ENCODE assay signal across 12 cellular contexts in genomic region chr17:41773731-41774193, GRCh38. TPM values are rescaled to one million over a fixed set of nuclear protein-coding genes. Genes with fewer than 3 reads are reported as not detected.
DNase-seq lines count a peak whose midpoint lies in the region; ATAC-seq, FAIRE-seq and TF ChIP-seq lines count a peak whose summit lies in the region.
"Had no signal": no experiment of that assay in that cellular context is flagged by ENCODE, and none has a peak within 500 bp of the region (broad histone marks: within the 10 kb centered on the region; RNA-seq: fewer than 3 reads in every experiment).

No MANE protein-coding gene starts in this region.

- H4K20me1 ChIP-seq in K562 (replicated peaks; ENCODE audit: control insufficient read depth, insufficient read depth, low read length) (peaks cover 10% of the 10 kb centered on the region), keratinocyte (ENCODE audit: control insufficient read depth, extremely low read depth, insufficient read depth, low read length) (peaks cover 28% of the 10 kb centered on the region)

- no peak overlapping the region for H3K27ac ChIP-seq in K562 (ENCODE audit: extremely low read depth, low read depth, low read length)
- peak overlapping the region; percentile 98 for H3K27ac ChIP-seq in keratinocyte (ENCODE audit: control insufficient read depth, insufficient read depth, low read length)
- H3K27ac ChIP-seq in psoas muscle, result peak overlapping the region; percentile 12

- dilution Hi-C loops in keratinocyte (cut with MboI; ENCODE audit: extremely low pct_ligation_motif_present, low sequenced_read_pairs), result no loop called here

- H3K9me1 ChIP-seq in K562 (ENCODE audit: control insufficient read depth, insufficient read depth, low read length) (peaks cover 3% of the 10 kb centered on the region), keratinocyte (ENCODE audit: control insufficient read depth, extremely low read depth, insufficient read depth, low read length) (peaks cover 3% of the 10 kb centered on the region)

- H3K27me3 ChIP-seq in K562 (ENCODE audit: control insufficient read depth in 2 of 2, insufficient read depth in 2 of 2, low read length in 2 of 2) (no peaks in the 10 kb centered on the region), keratinocyte (ENCODE audit: control insufficient read depth, extremely low read depth, insufficient read depth, low read length) (no peaks in the 10 kb centered on the region), psoas muscle (ENCODE audit: insufficient read depth in 3 of 3, low read length in 2 of 3) (no peaks in the 10 kb centered on the region)

- TF ChIP-seq RAD21 in K562 (CRISPR knock-in tag; conservative IDR thresholded peaks at IDR 0.05 in 1 of 2, IDR thresholded peaks at IDR 0.05 in 1 of 2), result no peak

- 85% methylated on average over 6 of the region's 8 CpGs for WGBS in K562 (ENCODE audit: insufficient coverage, low coverage, missing lambda C conversion rate)
- WGBS in psoas muscle, 3 donors, result 47 to 60% (median 52%) methylated on average over 8 of the region's 8 CpGs

- H2AFZ ChIP-seq in K562 (ENCODE audit: low read depth, low read length) (no peak overlapping the region), keratinocyte (ENCODE audit: control insufficient read depth, low read length) (no peak overlapping the region)

- no peak for TF ChIP-seq POLR2A in K562 (conservative IDR thresholded peaks at IDR 0.05)

- H3K36me3 ChIP-seq in K562 (ENCODE audit: control insufficient read depth, insufficient read depth, low read length) (peaks cover 75% of the 10 kb centered on the region), keratinocyte (ENCODE audit: control insufficient read depth in 2 of 2, extremely low read depth in 1 of 2, insufficient read depth in 2 of 2, low read length in 2 of 2) (peaks cover 41 to 47% of the 10 kb centered on the region in 2 experiments), psoas muscle (ENCODE audit: insufficient read depth in 1 of 2, low read depth in 1 of 2) (peaks cover 0 to 33% of the 10 kb centered on the region in 2 donors)

- ATAC-seq in K562, result peak; percentile 39; the same call in 1 of the 3 replicates
- ATAC-seq in psoas muscle, result no peak
- ATAC-seq in GM21528 (IDR thresholded peaks at IDR 0.05; ENCODE audit: low FRiP score, unreplicated experiment), result no peak
- ATAC-seq: CD8-positive, alpha-beta T cell had no signal

- POLR2A ChIA-PET in K562 (lab: Yijun Ruan, JAX), result interaction anchor here (0.5 to 1.1 kb wide), 6 partner anchors 11 to 85 kb away, joined by 3 to 6 read pairs (median 4); partner anchors contain the start of gene JUP

- TF ChIP-seq EP300 in K562 (IDR thresholded peaks at IDR 0.05; ENCODE audit: low read length), result no peak

- no TSS peak for BruUV-seq in K562 (replicated peaks; lab: Mats Ljungman, UMichigan)

- FAIRE-seq in K562 (lab: Jason Lieb, UNC) (no peak), keratinocyte (lab: Jason Lieb, UNC) (no peak)
- FAIRE-seq: GM12892 had no signal

- H3K4me2 ChIP-seq in K562 (ENCODE audit: insufficient read depth, low read length) (no peak overlapping the region), keratinocyte (ENCODE audit: control insufficient read depth, extremely low read depth, insufficient read depth, low read depth, low read length) (peak overlapping the region; percentile 63)

- DNase-seq in DMS53 treated with DMSO at 0.1 percent for 48 hours (lab: John Stamatoyannopoulos, UW; ENCODE audit: unreplicated experiment) (peak; percentile 8), K562 (ENCODE audit: extremely low read depth in 1 of 4, low spot score in 3 of 4) (peak in 1 of 4 experiments; percentile 24), keratinocyte (ENCODE audit: low read depth, low spot score) (no peak), psoas muscle (no peak), HPDE6-E6E7 (ENCODE audit: extremely low spot score) (no peak), NCI-H2196 (lab: John Stamatoyannopoulos, UW; ENCODE audit: unreplicated experiment) (no peak), SW 1271 (lab: John Stamatoyannopoulos, UW) (no peak)
- DNase-seq: CD8-positive, alpha-beta T cell; stimulated activated CD4-positive, alpha-beta T cell treated with anti-CD3 and anti-CD28 coated beads, Interleukin-15, amount 100 ng/mL, for 24 hours; stimulated activated naive CD4-positive, alpha-beta T cell treated with Interleukin-2 at 50 U/mL for 16 hours had no signal

- in situ Hi-C loops in K562 (cut with MboI), result no loop called here

- CTCF ChIA-PET in K562 (lab: Yijun Ruan, JAX; ENCODE audit: low intra/inter-chr PET ratio), result no interaction called here

- no peaks in the 10 kb centered on the region for H3K9me3 ChIP-seq in K562 (replicated peaks; ENCODE audit: control insufficient read depth, insufficient read depth, low read depth, low read length)
- no peaks in the 10 kb centered on the region for H3K9me3 ChIP-seq in keratinocyte (ENCODE audit: control insufficient read depth, low read depth, low read length)
- no peaks in the 10 kb centered on the region for H3K9me3 ChIP-seq in psoas muscle

- H3K79me2 ChIP-seq in K562 (ENCODE audit: control insufficient read depth, insufficient read depth, low read length), result peaks cover 46% of the 10 kb centered on the region
- H3K79me2 ChIP-seq in keratinocyte (ENCODE audit: control insufficient read depth, insufficient read depth, low read length), result peaks cover 78% of the 10 kb centered on the region

- peaks cover 0 to 28% of the 10 kb centered on the region in 2 experiments; a peak in 2 of 5 replicates for H3K4me1 ChIP-seq in K562 (replicated peaks in 1 of 2; ENCODE audit: control insufficient read depth in 2 of 2, insufficient read depth in 2 of 2, low read length in 2 of 2)
- peaks cover 64% of the 10 kb centered on the region for H3K4me1 ChIP-seq in keratinocyte (ENCODE audit: control insufficient read depth, extremely low read depth, insufficient read depth, low read length)
- H3K4me1 ChIP-seq in psoas muscle, result peaks cover 40% of the 10 kb centered on the region

- intact Hi-C loops in K562 (cut with micrococcal nuclease), result no loop called here
- intact Hi-C loops in psoas muscle (cut with DNase I), result no loop called here

- H3K4me3 ChIP-seq in K562 (no peak overlapping the region), keratinocyte (ENCODE audit: control insufficient read depth in 2 of 3, extremely low read depth in 1 of 3, insufficient read depth in 2 of 3, low read depth in 1 of 3, low read length in 3 of 3) (peak overlapping the region in 2 of 3 experiments; percentile 17 to 24), psoas muscle (no peak overlapping the region)

- no peak overlapping the region; a peak in 1 of 4 replicates for H3K9ac ChIP-seq in K562 (ENCODE audit: insufficient read depth in 1 of 2, low read depth in 2 of 2, low read length in 2 of 2)
- H3K9ac ChIP-seq in keratinocyte (ENCODE audit: control insufficient read depth, extremely low read depth, insufficient read depth, low read length), result peak overlapping the region; percentile 81

- TF ChIP-seq CTCF in K562 (IDR thresholded peaks at IDR 0.05 in 2 of 3, conservative IDR thresholded peaks at IDR 0.05 in 1 of 3; ENCODE audit: insufficient read depth in 2 of 3, low read depth in 1 of 3, low read length in 3 of 3), result no peak
- no peak for TF ChIP-seq CTCF in keratinocyte (optimal IDR thresholded peaks at IDR 0.05 in 1 of 3, IDR thresholded peaks at IDR 0.05 in 1 of 3, conservative IDR thresholded peaks at IDR 0.05 in 1 of 3; ENCODE audit: extremely low read depth in 1 of 3, insufficient read depth in 2 of 3, low read length in 3 of 3)
- no peak for TF ChIP-seq CTCF in psoas muscle (IDR thresholded peaks at IDR 0.05)

RNA-seq across cellular contexts. Expression of gene JUP, which starts 12.7 kb away (rescaled TPM):
- 41.8 and 117 TPM in 2 replicates for total RNA-seq in K562 (2011; cell fraction: chromatin; rRNA removed; ENCODE audit: low replicate concordance)
- total RNA-seq in K562 (2011; cell fraction: nucleolus; rRNA removed), result 67.9 and 82.9 TPM in 2 replicates
- 49.6 and 59.9 TPM in 2 replicates for total RNA-seq in K562 (2011; cell fraction: nucleoplasm; rRNA removed)
- 99.9 and 129 TPM in 2 replicates for total RNA-seq in K562 (2014; rRNA removed)
- 14.3 and 17.9 TPM in 2 replicates for total RNA-seq in K562 (2014; rRNA removed; fragmentation: Illumina TruSeq; extraction: Trizol)
- total RNA-seq in K562 (2015; rRNA removed; fragmentation: Illumina TruSeq; extraction: Trizol), result 31.2 and 38.5 TPM in 2 replicates
- 166 and 177 TPM in 2 replicates for total RNA-seq in K562 (2021)
- polyA plus RNA-seq in K562 (2011; rRNA removed), result 9.0 and 26.7 TPM in 2 replicates
- polyA plus RNA-seq in K562 (2011; cell fraction: cytosol; rRNA removed), result 23.4 and 65.3 TPM in 2 replicates
- 24.8 and 58.9 TPM in 2 replicates for polyA plus RNA-seq in K562 (2011; cell fraction: nucleus; rRNA removed)
- polyA plus RNA-seq in K562 (2012), result 132 and 195 TPM in 2 replicates
- polyA plus RNA-seq in K562 (2014; fragmentation: Illumina TruSeq; extraction: Trizol), result 84.1 and 134 TPM in 2 replicates
- 1 to 10 TPM; 6.4 to 8.2 TPM for polyA plus RNA-seq in K562 (2014; fragmentation: Nextera tagmentation; extraction: Ambion mirVana)
- polyA plus RNA-seq in K562 (2014; rRNA removed), result 53.6 and 70.3 TPM in 2 replicates
- 9.3 and 17.2 TPM in 2 replicates for polyA minus RNA-seq in K562 (2011; rRNA and poly(A)+ RNA removed)
- polyA minus RNA-seq in K562 (2011; cell fraction: cytosol; rRNA and poly(A)+ RNA removed), result 88.8 and 101 TPM in 2 replicates
- 20.8 and 31.1 TPM in 2 replicates for polyA minus RNA-seq in K562 (2011; cell fraction: nucleus; rRNA and poly(A)+ RNA removed)
- 152 to 261 TPM (median 192 TPM) in 3 replicates for polyA plus RNA-seq in keratinocyte
- polyA plus RNA-seq in keratinocyte (2011; ENCODE audit: low read depth), result 318 TPM
- polyA plus RNA-seq in keratinocyte (2011; cell fraction: cytosol; rRNA removed), result 272 and 540 TPM in 2 replicates
- 428 and 649 TPM in 2 replicates for polyA plus RNA-seq in keratinocyte (2011; cell fraction: nucleus; rRNA removed)
- 597 and 1,055 TPM in 2 replicates for polyA plus RNA-seq in keratinocyte (2012; ENCODE audit: low replicate concordance)
- polyA minus RNA-seq in keratinocyte, result 297 to 1,322 TPM (median 395 TPM) in 3 replicates
- polyA minus RNA-seq in keratinocyte (2011; cell fraction: cytosol; rRNA and poly(A)+ RNA removed), result 688 TPM
- polyA minus RNA-seq in keratinocyte (2011; cell fraction: nucleus; rRNA and poly(A)+ RNA removed), result 540 and 556 TPM in 2 replicates
- 10 to 100 TPM; 19.4 to 55.0 (median 43.5) TPM for total RNA-seq in psoas muscle
- 10 to 100 TPM in 2 of 3 donors, 1 to 10 TPM in 1; 9.4 to 30.3 (median 25.8) TPM for polyA plus RNA-seq in psoas muscle

RNA-seq across cellular contexts. Expression of gene P3H4, which starts 38.0 kb away (rescaled TPM):
- 2.3 and 6.4 TPM in 2 replicates for total RNA-seq in K562 (2011; cell fraction: chromatin; rRNA removed; ENCODE audit: low replicate concordance)
- total RNA-seq in K562 (2011; cell fraction: nucleolus; rRNA removed), result 5.1 and 7.0 TPM in 2 replicates
- 4.8 and 6.9 TPM in 2 replicates for total RNA-seq in K562 (2011; cell fraction: nucleoplasm; rRNA removed)
- total RNA-seq in K562 (2014; rRNA removed) (2.4 and 3.0 TPM in 2 replicates), K562 (2014; rRNA removed; fragmentation: Illumina TruSeq; extraction: Trizol) (0.26 and 0.69 TPM in 2 replicates), K562 (2015; rRNA removed; fragmentation: Illumina TruSeq; extraction: Trizol) (1.5 and 1.9 TPM in 2 replicates), K562 (2021) (1.9 and 2.4 TPM in 2 replicates), psoas muscle (1 to 10 TPM; 1.7 to 3.4 (median 2.5) TPM)
- polyA plus RNA-seq in K562 (2011; rRNA removed) (1.0 and 1.2 TPM in 2 replicates), K562 (2014; fragmentation: Illumina TruSeq; extraction: Trizol) (0.95 and 1.00 TPM in 2 replicates), K562 (2014; fragmentation: Nextera tagmentation; extraction: Ambion mirVana) (under 1 TPM; 0.10 to 0.39 TPM), K562 (2014; rRNA removed) (3.3 and 3.7 TPM in 2 replicates), keratinocyte (4.2 to 8.4 TPM (median 5.9 TPM) in 3 replicates), psoas muscle (1 to 10 TPM in 2 of 3 donors, under 1 TPM in 1; 0.58 to 1.5 (median 1.4) TPM)
- 1.4 and 2.5 TPM in 2 replicates for polyA plus RNA-seq in K562 (2011; cell fraction: cytosol; rRNA removed)
- 0.88 and 1.4 TPM in 2 replicates for polyA plus RNA-seq in K562 (2011; cell fraction: nucleus; rRNA removed)
- 2.6 and 3.4 TPM in 2 replicates for polyA plus RNA-seq in K562 (2012)
- 0.57 and 1.1 TPM in 2 replicates for polyA minus RNA-seq in K562 (2011; rRNA and poly(A)+ RNA removed)
- 1.8 and 2.3 TPM in 2 replicates for polyA minus RNA-seq in K562 (2011; cell fraction: cytosol; rRNA and poly(A)+ RNA removed)
- 1.6 and 2.0 TPM in 2 replicates for polyA minus RNA-seq in K562 (2011; cell fraction: nucleus; rRNA and poly(A)+ RNA removed)
- polyA plus RNA-seq in keratinocyte (2011; ENCODE audit: low read depth), result 6.9 TPM
- polyA plus RNA-seq in keratinocyte (2011; cell fraction: cytosol; rRNA removed), result 2.3 and 4.9 TPM in 2 replicates
- polyA plus RNA-seq in keratinocyte (2011; cell fraction: nucleus; rRNA removed), result 9.6 and 11.8 TPM in 2 replicates
- polyA plus RNA-seq in keratinocyte (2012; ENCODE audit: low replicate concordance), result 5.0 and 6.3 TPM in 2 replicates
- polyA minus RNA-seq in keratinocyte, result 2.3 to 8.0 TPM (median 4.4 TPM) in 3 replicates
- polyA minus RNA-seq in keratinocyte (2011; cell fraction: cytosol; rRNA and poly(A)+ RNA removed), result 18.4 TPM
- 9.0 and 12.2 TPM in 2 replicates for polyA minus RNA-seq in keratinocyte (2011; cell fraction: nucleus; rRNA and poly(A)+ RNA removed)

RNA-seq across cellular contexts. Expression of gene FKBP10, which starts 39.0 kb away (rescaled TPM):
- 17.5 and 38.2 TPM in 2 replicates for total RNA-seq in K562 (2011; cell fraction: chromatin; rRNA removed; ENCODE audit: low replicate concordance)
- 21.8 and 23.9 TPM in 2 replicates for total RNA-seq in K562 (2011; cell fraction: nucleolus; rRNA removed)
- 14.6 and 17.6 TPM in 2 replicates for total RNA-seq in K562 (2011; cell fraction: nucleoplasm; rRNA removed)
- total RNA-seq in K562 (2014; rRNA removed) (1.3 and 1.6 TPM in 2 replicates), K562 (2014; rRNA removed; fragmentation: Illumina TruSeq; extraction: Trizol) (0.57 and 0.76 TPM in 2 replicates), K562 (2015; rRNA removed; fragmentation: Illumina TruSeq; extraction: Trizol) (0.72 and 0.94 TPM in 2 replicates), K562 (2021) (2.6 and 3.0 TPM in 2 replicates), psoas muscle (1 to 10 TPM; 5.4 to 9.5 (median 6.8) TPM)
- polyA plus RNA-seq in K562 (2011; rRNA removed) (1.5 and 7.1 TPM in 2 replicates), K562 (2014; fragmentation: Illumina TruSeq; extraction: Trizol) (2.0 and 2.7 TPM in 2 replicates), K562 (2014; fragmentation: Nextera tagmentation; extraction: Ambion mirVana) (under 1 TPM in 1 of 2 experiments, not detected in 1; 0.03 TPM), K562 (2014; rRNA removed) (2.5 and 6.5 TPM in 2 replicates), keratinocyte (0.37 to 0.73 TPM (median 0.38 TPM) in 3 replicates), psoas muscle (1 to 10 TPM; 3.9 to 5.8 (median 4.7) TPM)
- polyA plus RNA-seq in K562 (2011; cell fraction: cytosol; rRNA removed), result 4.0 and 4.6 TPM in 2 replicates
- 28.3 and 44.3 TPM in 2 replicates for polyA plus RNA-seq in K562 (2011; cell fraction: nucleus; rRNA removed)
- 2.7 and 3.1 TPM in 2 replicates for polyA plus RNA-seq in K562 (2012)
- polyA minus RNA-seq in K562 (2011; rRNA and poly(A)+ RNA removed), result 0.63 and 1.1 TPM in 2 replicates
- polyA minus RNA-seq in K562 (2011; cell fraction: cytosol; rRNA and poly(A)+ RNA removed), result 1.6 and 4.7 TPM in 2 replicates
- 2.6 and 5.1 TPM in 2 replicates for polyA minus RNA-seq in K562 (2011; cell fraction: nucleus; rRNA and poly(A)+ RNA removed)
- 1.3 TPM for polyA plus RNA-seq in keratinocyte (2011; ENCODE audit: low read depth)
- 0.29 and 0.32 TPM in 2 replicates for polyA plus RNA-seq in keratinocyte (2011; cell fraction: cytosol; rRNA removed)
- polyA plus RNA-seq in keratinocyte (2011; cell fraction: nucleus; rRNA removed), result 1.6 and 2.1 TPM in 2 replicates
- 0.14 and 0.62 TPM in 2 replicates for polyA plus RNA-seq in keratinocyte (2012; ENCODE audit: low replicate concordance)
- polyA minus RNA-seq in keratinocyte, result 0.13 to 4.1 TPM (median 2.9 TPM) in 3 replicates
- polyA minus RNA-seq in keratinocyte (2011; cell fraction: cytosol; rRNA and poly(A)+ RNA removed), result 0.96 TPM
- polyA minus RNA-seq in keratinocyte (2011; cell fraction: nucleus; rRNA and poly(A)+ RNA removed), result 1.2 and 1.8 TPM in 2 replicates

RNA-seq across cellular contexts. Expression of gene HAP1, which starts 39.3 kb away (rescaled TPM):
- total RNA-seq in K562 (2011; cell fraction: chromatin; rRNA removed; ENCODE audit: low replicate concordance), result 0.09 TPM in 1 of 2 replicates, not detected in the other
- total RNA-seq in K562 (2011; cell fraction: nucleolus; rRNA removed), result not detected in 2 replicates
- not detected in 2 replicates for total RNA-seq in K562 (2011; cell fraction: nucleoplasm; rRNA removed)
- under 0.01 TPM in 1 of 2 replicates, not detected in the other for total RNA-seq in K562 (2014; rRNA removed)
- not detected in 2 replicates for total RNA-seq in K562 (2014; rRNA removed; fragmentation: Illumina TruSeq; extraction: Trizol)
- total RNA-seq in K562 (2015; rRNA removed; fragmentation: Illumina TruSeq; extraction: Trizol), result 0.04 TPM in 1 of 2 replicates, not detected in the other
- 0.09 TPM in 1 of 2 replicates, not detected in the other for total RNA-seq in K562 (2021)
- not detected in 2 replicates for polyA plus RNA-seq in K562 (2011; rRNA removed)
- polyA plus RNA-seq in K562 (2011; cell fraction: cytosol; rRNA removed), result 0.04 TPM in 1 of 2 replicates, not detected in the other
- 0.07 and 0.15 TPM in 2 replicates for polyA plus RNA-seq in K562 (2011; cell fraction: nucleus; rRNA removed)
- 0.04 TPM in 1 of 2 replicates, not detected in the other for polyA plus RNA-seq in K562 (2012)
- polyA plus RNA-seq in K562 (2014; fragmentation: Illumina TruSeq; extraction: Trizol), result not detected in 2 replicates
- polyA plus RNA-seq in K562 (2014; fragmentation: Nextera tagmentation; extraction: Ambion mirVana), result not detected
- not detected in 2 replicates for polyA plus RNA-seq in K562 (2014; rRNA removed)
- not detected in 2 replicates for polyA minus RNA-seq in K562 (2011; rRNA and poly(A)+ RNA removed)
- polyA minus RNA-seq in K562 (2011; cell fraction: cytosol; rRNA and poly(A)+ RNA removed), result not detected in 2 replicates
- polyA minus RNA-seq in K562 (2011; cell fraction: nucleus; rRNA and poly(A)+ RNA removed), result not detected in 2 replicates
- 0.95 to 2.3 TPM (median 1.6 TPM) in 3 replicates for polyA plus RNA-seq in keratinocyte
- polyA plus RNA-seq in keratinocyte (2011; ENCODE audit: low read depth), result 5.9 TPM
- 0.95 and 1.3 TPM in 2 replicates for polyA plus RNA-seq in keratinocyte (2011; cell fraction: cytosol; rRNA removed)
- polyA plus RNA-seq in keratinocyte (2011; cell fraction: nucleus; rRNA removed), result 11.3 and 11.7 TPM in 2 replicates
- polyA plus RNA-seq in keratinocyte (2012; ENCODE audit: low replicate concordance), result 1.2 and 8.8 TPM in 2 replicates
- 0.66 to 1.2 TPM (median 0.80 TPM) in 3 replicates for polyA minus RNA-seq in keratinocyte
- polyA minus RNA-seq in keratinocyte (2011; cell fraction: cytosol; rRNA and poly(A)+ RNA removed), result not detected
- polyA minus RNA-seq in keratinocyte (2011; cell fraction: nucleus; rRNA and poly(A)+ RNA removed), result 1.3 and 1.8 TPM in 2 replicates
- total RNA-seq in psoas muscle, result under 1 TPM in 2 of 4 donors, not detected in 2; 0.06 to 0.14 TPM
- polyA plus RNA-seq in psoas muscle, result under 1 TPM; under 0.01 to 0.03 (median 0.01) TPM
- total RNA-seq: CD8-positive, alpha-beta T cell had no signal

Comparison
In these comparisons a context has a peak if more than half of its experiments do, and no peak if none do; other contexts are left out.
1. H3K4me3 ChIP-seq: peak in keratinocyte (2 of 3); none in K562 (single experiment) and psoas muscle (single experiment).